Comparison of ENCODE assay signal across 8 cellular contexts in the genomic region with DNA sequence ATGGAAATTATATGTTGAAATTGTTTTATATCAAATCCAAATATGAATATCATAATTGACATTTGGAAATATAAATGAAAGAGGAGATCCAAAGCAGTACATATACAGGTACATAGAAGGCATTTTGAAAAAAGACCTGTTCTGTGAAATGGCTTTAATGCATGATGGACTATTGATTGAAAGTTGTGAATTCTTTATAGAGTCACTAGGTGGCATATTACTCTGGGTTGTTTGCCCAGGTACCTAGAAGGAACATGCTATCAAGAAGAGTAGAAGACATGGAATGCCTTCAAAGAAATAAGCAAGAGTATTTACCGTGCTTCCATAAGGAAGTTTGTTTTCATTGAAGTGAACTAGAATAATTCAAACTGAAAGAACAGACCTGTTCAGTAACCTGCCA.
DNase-seq lines count a peak whose midpoint lies in the region; ATAC-seq and TF ChIP-seq lines count a peak whose summit lies in the region.

No MANE protein-coding gene starts in this region.

- in situ Hi-C loops in astrocyte of the spinal cord (cut with HindIII; ENCODE audit: low sequenced_read_pairs): no loop called here

- H3K4me3 ChIP-seq in GM12865 (ENCODE audit: low read depth, low read length) (no peak overlapping the region), astrocyte of the spinal cord (ENCODE audit: low read depth, low read length) (no peak overlapping the region)
- H3K4me3 ChIP-seq in Jurkat, Clone E6-1 (ENCODE audit: low read length): no peak overlapping the region

- no peaks in the 10 kb centered on the region for H3K36me3 Mint-ChIP-seq in nephron progenitor cell (ENCODE audit: low read depth)

- no peak overlapping the region for H3K4me3 Mint-ChIP-seq in nephron progenitor cell

- ATAC-seq in HG03280 (IDR thresholded peaks at IDR 0.05; ENCODE audit: unreplicated experiment): no peak
- no peak for ATAC-seq in GM21528 (IDR thresholded peaks at IDR 0.05; ENCODE audit: low FRiP score, unreplicated experiment)

- DNase-seq in GM12865 (ENCODE audit: low read depth) (peak; percentile 12), astrocyte of the spinal cord (ENCODE audit: low read depth, low spot score) (peak; percentile 23), nephron progenitor cell (no peak), KG1 (lab: John Stamatoyannopoulos, UW) (no peak), NCI-H2196 (lab: John Stamatoyannopoulos, UW; ENCODE audit: unreplicated experiment) (no peak)
- DNase-seq in Jurkat, Clone E6-1 (ENCODE audit: low read depth, low spot score): peak; percentile 14

- H3K27ac Mint-ChIP-seq in nephron progenitor cell: no peak overlapping the region

- no peaks in the 10 kb centered on the region for H3K27me3 Mint-ChIP-seq in nephron progenitor cell (ENCODE audit: low read depth, poor library complexity)

- peak; percentile 15 for TF ChIP-seq CTCF in GM12865 (IDR thresholded peaks at IDR 0.05; ENCODE audit: insufficient read depth, low read depth, low read length, missing control alignments)
- peak; percentile 29 for TF ChIP-seq CTCF in astrocyte of the spinal cord (IDR thresholded peaks at IDR 0.05; ENCODE audit: low read depth, low read length)
- TF ChIP-seq CTCF in nephron progenitor cell (IDR thresholded peaks at IDR 0.05): peak; percentile 28

- no peaks in the 10 kb centered on the region for H3K4me1 Mint-ChIP-seq in nephron progenitor cell

- H3K9me3 Mint-ChIP-seq in nephron progenitor cell: peaks cover 6% of the 10 kb centered on the region

Comparison
In these comparisons a context has a peak if more than half of its experiments do, and no peak if none do; other contexts are left out.
1. DNase-seq: peak in GM12865 (single experiment), Jurkat, Clone E6-1 (single experiment) and astrocyte of the spinal cord (single experiment); none in nephron progenitor cell (single experiment), KG1 (single experiment) and NCI-H2196 (single experiment).
2. Peak in every context shown above with its lines, with median percentiles within 50 percentile points of each other: CTCF ChIP-seq.